Comparison of ENCODE assay signal across 11 cellular contexts in the genomic region with DNA sequence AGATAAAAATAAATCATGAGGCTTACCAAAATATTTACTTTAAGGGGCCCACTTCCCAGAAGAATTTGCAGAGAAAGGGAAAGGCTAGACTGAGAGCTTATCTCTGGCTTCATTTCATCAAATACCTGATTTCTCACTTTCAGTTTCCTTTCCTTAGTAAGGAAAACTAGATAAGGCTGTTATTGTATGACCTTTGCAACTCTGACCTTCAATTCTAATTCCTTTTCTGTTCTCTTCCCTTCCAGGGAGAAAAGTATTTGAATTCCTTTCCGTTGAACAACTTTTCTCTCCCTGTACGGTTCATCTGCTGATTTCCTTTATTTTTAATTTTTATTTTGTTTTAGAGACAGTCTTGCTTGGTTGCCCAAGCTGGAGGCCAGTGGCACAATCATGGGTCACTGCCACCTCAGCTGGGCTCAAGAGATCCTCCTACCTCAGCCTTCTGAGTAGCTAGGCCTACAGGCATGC. TPM values are rescaled to one million over a fixed set of nuclear protein-coding genes. Genes with fewer than 3 reads are reported as not detected.
DNase-seq lines count a peak whose midpoint lies in the region; ATAC-seq, FAIRE-seq and TF ChIP-seq lines count a peak whose summit lies in the region.
"Had no signal": no experiment of that assay in that cellular context is flagged by ENCODE, and none has a peak within 500 bp of the region (broad histone marks: within the 10 kb centered on the region; RNA-seq: fewer than 3 reads in every experiment).

No MANE protein-coding gene starts in this region.

- CTCF ChIA-PET in GM12878 (lab: Yijun Ruan, JAX), result interaction anchor here (0.6 to 13.0 kb wide), 11 partner anchors 10 to 305 kb away, joined by 3 to 112 read pairs (median 4); a partner anchor contains a TSS

- intact Hi-C loops in GM12878 (cut with micrococcal nuclease; ENCODE audit: unreplicated experiment), result no loop called here
- intact Hi-C loops in lower lobe of right lung (cut with DNase I), result loop anchor here (10.0 kb wide), 1 partner anchor 89 kb away; no protein-coding TSS in a partner anchor

- WGBS in GM12878 (ENCODE audit: insufficient coverage, insufficient replicate concordance, low lambda C conversion rate, missing lambda C conversion rate), result 55% methylated on average over 2 of the region's 2 CpGs
- WGBS in urinary bladder, result 33% methylated on average over 2 of the region's 2 CpGs

- H3K4me3 ChIP-seq in GM12878 (no peak overlapping the region), lower lobe of right lung (no peak overlapping the region), urinary bladder (ENCODE audit: low read depth, low read length) (no peak overlapping the region)

- ATAC-seq in GM12878 (peak; percentile 24; the same call in 1 of the 3 replicates), lower lobe of right lung (no peak), GM18867 (IDR thresholded peaks at IDR 0.05; ENCODE audit: unreplicated experiment) (no peak)

- no peak for TF ChIP-seq EP300 in GM12878 (IDR thresholded peaks at IDR 0.05; ENCODE audit: borderline replicate concordance in 1 of 2, control insufficient read depth in 1 of 2, low read depth in 2 of 2, low read length in 2 of 2)

- H4K20me1 ChIP-seq in GM12878 (ENCODE audit: control insufficient read depth, insufficient read depth), result no peaks in the 10 kb centered on the region

- no peaks in the 10 kb centered on the region; a peak in 1 of 4 replicates for H3K36me3 ChIP-seq in GM12878 (ENCODE audit: control insufficient read depth in 2 of 2, insufficient read depth in 2 of 2, low read length in 1 of 2)
- no peaks in the 10 kb centered on the region for H3K36me3 ChIP-seq in lower lobe of right lung
- H3K36me3 ChIP-seq in urinary bladder (ENCODE audit: insufficient read depth), result no peaks in the 10 kb centered on the region

- H3K4me1 Mint-ChIP-seq in activated naive CD4-positive, alpha-beta T cell treated with anti-CD3 and anti-CD28 coated beads, Interleukin-2, amount 50 U/mL, for 24 hours, result peaks cover 39% of the 10 kb centered on the region

- no peaks in the 10 kb centered on the region for H3K79me2 ChIP-seq in GM12878 (ENCODE audit: control insufficient read depth, insufficient read depth, low read length)

- POLR2A ChIA-PET in GM12878 (lab: Charles Lee), result interaction anchor here (0.7 to 1.9 kb wide), 6 partner anchors 8 to 166 kb away, joined by 3 to 6 read pairs (median 5); a partner anchor contains a TSS

- no peak overlapping the region for H3K4me3 Mint-ChIP-seq in activated naive CD4-positive, alpha-beta T cell treated with anti-CD3 and anti-CD28 coated beads, Interleukin-2, amount 50 U/mL, for 24 hours

- no peaks in the 10 kb centered on the region for H3K27me3 ChIP-seq in GM12878 (replicated peaks in 1 of 2; ENCODE audit: control insufficient read depth in 2 of 2, insufficient read depth in 2 of 2, low read length in 1 of 2)
- H3K27me3 ChIP-seq in lower lobe of right lung (ENCODE audit: low read depth), result no peaks in the 10 kb centered on the region

- SMC1A ChIA-PET in GM12878 (lab: Charles Lee; ENCODE audit: uncharacterized antibody, unreplicated experiment), result interaction anchor here (0.9 to 3.8 kb wide), 15 partner anchors 9 to 194 kb away, joined by 3 to 26 read pairs (median 5); a partner anchor contains a TSS

- peak overlapping the region; percentile 98 for H3K27ac Mint-ChIP-seq in activated naive CD4-positive, alpha-beta T cell treated with anti-CD3 and anti-CD28 coated beads, Interleukin-2, amount 50 U/mL, for 24 hours

- no peaks in the 10 kb centered on the region for H3K36me3 Mint-ChIP-seq in activated naive CD4-positive, alpha-beta T cell treated with anti-CD3 and anti-CD28 coated beads, Interleukin-2, amount 50 U/mL, for 24 hours

- peak; percentile 44 for FAIRE-seq in GM12878 (lab: Jason Lieb, UNC)

- no peak for TF ChIP-seq RAD21 in GM12878 (IDR thresholded peaks at IDR 0.05; ENCODE audit: insufficient read depth, low read depth, low read length)

- no peak for DNase-seq in activated naive CD4-positive, alpha-beta T cell treated with anti-CD3 and anti-CD28 coated beads, Interleukin-2, amount 50 U/mL, for 16 hours
- no peak for DNase-seq in GM12878 (ENCODE audit: low read depth, low spot score)
- DNase-seq in lower lobe of right lung, result no peak
- no peak for DNase-seq in HT-29 (ENCODE audit: low spot score)
- no peak for DNase-seq in activated effector memory CD4-positive, alpha-beta T cell treated with anti-CD3 and anti-CD28 coated beads, Interleukin-2, amount 50 U/mL, for 16 hours
- DNase-seq: activated CD8-positive, alpha-beta memory T cell treated with anti-CD3 and anti-CD28 coated beads, Interleukin-2, amount 50 U/mL, for 4 hours; AML-193; effector CD8-positive, alpha-beta T cell had no signal

- H3K27ac ChIP-seq in GM12878 (ENCODE audit: control insufficient read depth, insufficient read depth) (no peak overlapping the region), lower lobe of right lung (peak overlapping the region; percentile 50), urinary bladder (ENCODE audit: low read depth) (peak overlapping the region; percentile 39)

- H3K9me3 Mint-ChIP-seq in activated naive CD4-positive, alpha-beta T cell treated with anti-CD3 and anti-CD28 coated beads, Interleukin-2, amount 50 U/mL, for 24 hours, result no peaks in the 10 kb centered on the region

- no peak for TF ChIP-seq POLR2A in GM12878 (IDR thresholded peaks at IDR 0.05; ENCODE audit: low read depth, low read length)

- RAD21 ChIA-PET in GM12878 (lab: Charles Lee; ENCODE audit: unreplicated experiment), result interaction anchor here (0.6 to 1.9 kb wide), 9 partner anchors 9 to 166 kb away, joined by 3 to 7 read pairs (median 4); a partner anchor contains a TSS

- H3K4me1 ChIP-seq in GM12878 (ENCODE audit: control insufficient read depth, insufficient read depth, low read length) (peaks cover 17% of the 10 kb centered on the region), lower lobe of right lung (peaks cover 11% of the 10 kb centered on the region), urinary bladder (ENCODE audit: insufficient read depth) (no peaks in the 10 kb centered on the region)

- H3K4me2 ChIP-seq in GM12878 (ENCODE audit: control insufficient read depth, insufficient read depth), result no peak overlapping the region

- no peaks in the 10 kb centered on the region for H3K9me3 ChIP-seq in GM12878 (replicated peaks; ENCODE audit: control insufficient read depth, insufficient read depth, low read length)
- no peaks in the 10 kb centered on the region for H3K9me3 ChIP-seq in lower lobe of right lung

- no peaks in the 10 kb centered on the region for H3K27me3 Mint-ChIP-seq in activated naive CD4-positive, alpha-beta T cell treated with anti-CD3 and anti-CD28 coated beads, Interleukin-2, amount 50 U/mL, for 24 hours

- H3K9ac ChIP-seq in GM12878 (ENCODE audit: control insufficient read depth, insufficient read depth, low read length), result no peak overlapping the region

- no peak for TF ChIP-seq CTCF in GM12878 (IDR thresholded peaks at IDR 0.05 in 2 of 3, conservative IDR thresholded peaks at IDR 0.05 in 1 of 3; ENCODE audit: control insufficient read depth in 2 of 3, extremely low read depth in 1 of 3, insufficient read depth in 1 of 3, low read depth in 3 of 3, low read length in 3 of 3)
- no peak for TF ChIP-seq CTCF in lower lobe of right lung (IDR thresholded peaks at IDR 0.05)

- in situ Hi-C loops in GM12878 (cut with MboI), result loop anchor here (5.0 to 10.0 kb wide), 3 partner anchors 87 to 209 kb away; a partner anchor contains a TSS

- no peak overlapping the region for H2AFZ ChIP-seq in GM12878 (ENCODE audit: control insufficient read depth, low read depth, low read length)

- no TSS peak for BruUV-seq in GM12878 (replicated peaks; lab: Mats Ljungman, UMichigan)

RNA-seq across cellular contexts. Expression of a gene that starts 7.1 kb away (rescaled TPM):
- total RNA-seq in GM12878 (2013; cell fraction: nucleolus; rRNA removed), result 59.0 and 63.0 TPM in 2 replicates
- total RNA-seq in GM12878 (2014; rRNA removed) (26.5 and 27.2 TPM in 2 replicates), GM12878 (2014; rRNA removed; fragmentation: Illumina TruSeq; extraction: Trizol) (29.3 and 30.3 TPM in 2 replicates), GM12878 (2021) (25.8 and 27.9 TPM in 2 replicates), lower lobe of right lung (23.7 TPM), urinary bladder (73.9 TPM)
- 13.2 TPM for polyA plus RNA-seq in GM12878 (2011; ENCODE audit: low read depth)
- polyA plus RNA-seq in GM12878 (2011; rRNA removed) (18.9 and 19.1 TPM in 2 replicates), GM12878 (2014; fragmentation: Illumina TruSeq; extraction: Trizol) (34.6 and 38.0 TPM in 2 replicates), GM12878 (2014; fragmentation: Nextera tagmentation; extraction: Ambion mirVana) (10 to 100 TPM in 1 of 2 experiments, 1 to 10 TPM in 1; 8.4 to 10.5 TPM), GM12878 (2014; rRNA removed) (25.7 and 27.3 TPM in 2 replicates), GM12878 (2016; fragmentation: Nextera tagmentation; extraction: Ambion mirVana) (10 to 100 TPM; 30.4 to 34.0 TPM), urinary bladder (25.3 TPM)
- 15.0 and 17.2 TPM in 2 replicates for polyA plus RNA-seq in GM12878 (2011; cell fraction: cytosol; rRNA removed)
- 20.8 and 23.5 TPM in 2 replicates for polyA plus RNA-seq in GM12878 (2011; cell fraction: nucleus; rRNA removed)
- 9.9 and 13.8 TPM in 2 replicates for polyA plus RNA-seq in GM12878 (2012)
- 16.3 and 20.0 TPM in 2 replicates for polyA minus RNA-seq in GM12878 (2011; rRNA and poly(A)+ RNA removed)
- polyA minus RNA-seq in GM12878 (2011; cell fraction: cytosol; rRNA and poly(A)+ RNA removed), result 6.9 and 10.7 TPM in 2 replicates
- 13.2 and 18.1 TPM in 2 replicates for polyA minus RNA-seq in GM12878 (2011; cell fraction: nucleus; rRNA and poly(A)+ RNA removed)
- 0.23 and 0.89 TPM in 2 replicates for total RNA-seq in HT-29 (2014; rRNA removed; shearing (Covaris generic))

RNA-seq across cellular contexts. Expression of a gene that starts 19.2 kb away (rescaled TPM):
- total RNA-seq in GM12878 (2013; cell fraction: nucleolus; rRNA removed), result 6.4 and 9.0 TPM in 2 replicates
- total RNA-seq in GM12878 (2014; rRNA removed), result 5.8 and 6.8 TPM in 2 replicates
- 5.0 and 5.9 TPM in 2 replicates for total RNA-seq in GM12878 (2014; rRNA removed; fragmentation: Illumina TruSeq; extraction: Trizol)
- 7.1 and 7.2 TPM in 2 replicates for total RNA-seq in GM12878 (2021)
- polyA plus RNA-seq in GM12878 (2011; ENCODE audit: low read depth), result 3.9 TPM
- polyA plus RNA-seq in GM12878 (2011; rRNA removed), result 10.5 and 11.7 TPM in 2 replicates
- polyA plus RNA-seq in GM12878 (2011; cell fraction: cytosol; rRNA removed), result 5.0 and 8.9 TPM in 2 replicates
- polyA plus RNA-seq in GM12878 (2011; cell fraction: nucleus; rRNA removed), result 2.7 and 3.3 TPM in 2 replicates
- 3.7 and 4.2 TPM in 2 replicates for polyA plus RNA-seq in GM12878 (2012)
- 6.0 and 7.7 TPM in 2 replicates for polyA plus RNA-seq in GM12878 (2014; fragmentation: Illumina TruSeq; extraction: Trizol)
- 10 to 100 TPM; 13.5 to 15.9 TPM for polyA plus RNA-seq in GM12878 (2014; fragmentation: Nextera tagmentation; extraction: Ambion mirVana)
- polyA plus RNA-seq in GM12878 (2014; rRNA removed), result 5.1 and 8.5 TPM in 2 replicates
- polyA plus RNA-seq in GM12878 (2016; fragmentation: Nextera tagmentation; extraction: Ambion mirVana), result 10 to 100 TPM; 24.1 to 24.7 TPM
- polyA minus RNA-seq in GM12878 (2011; rRNA and poly(A)+ RNA removed), result 5.4 and 6.1 TPM in 2 replicates
- polyA minus RNA-seq in GM12878 (2011; cell fraction: cytosol; rRNA and poly(A)+ RNA removed), result 2.7 and 3.1 TPM in 2 replicates
- polyA minus RNA-seq in GM12878 (2011; cell fraction: nucleus; rRNA and poly(A)+ RNA removed), result 0.77 and 0.97 TPM in 2 replicates
- total RNA-seq in lower lobe of right lung, result 8.7 TPM
- total RNA-seq in urinary bladder, result 11.0 TPM
- 10.6 TPM for polyA plus RNA-seq in urinary bladder
- total RNA-seq in HT-29 (2014; rRNA removed; shearing (Covaris generic)), result 0.34 and 1.3 TPM in 2 replicates

RNA-seq across cellular contexts. Expression of a gene that starts 19.5 kb away (rescaled TPM):
- total RNA-seq in GM12878 (2013; cell fraction: nucleolus; rRNA removed), result 19.5 and 21.7 TPM in 2 replicates
- total RNA-seq in GM12878 (2014; rRNA removed), result 9.3 and 12.6 TPM in 2 replicates
- 16.8 and 17.2 TPM in 2 replicates for total RNA-seq in GM12878 (2014; rRNA removed; fragmentation: Illumina TruSeq; extraction: Trizol)
- 12.2 and 14.5 TPM in 2 replicates for total RNA-seq in GM12878 (2021)
- polyA plus RNA-seq in GM12878 (2011; ENCODE audit: low read depth), result 6.3 TPM
- polyA plus RNA-seq in GM12878 (2011; rRNA removed), result 21.2 and 23.5 TPM in 2 replicates
- polyA plus RNA-seq in GM12878 (2011; cell fraction: cytosol; rRNA removed), result 9.1 and 10.4 TPM in 2 replicates
- polyA plus RNA-seq in GM12878 (2011; cell fraction: nucleus; rRNA removed), result 5.2 and 8.3 TPM in 2 replicates
- 7.3 and 9.0 TPM in 2 replicates for polyA plus RNA-seq in GM12878 (2012)
- 11.7 and 15.1 TPM in 2 replicates for polyA plus RNA-seq in GM12878 (2014; fragmentation: Illumina TruSeq; extraction: Trizol)
- 10 to 100 TPM in 1 of 2 experiments, 1 to 10 TPM in 1; 9.1 to 16.3 TPM for polyA plus RNA-seq in GM12878 (2014; fragmentation: Nextera tagmentation; extraction: Ambion mirVana)
- polyA plus RNA-seq in GM12878 (2014; rRNA removed), result 12.4 and 14.9 TPM in 2 replicates
- polyA plus RNA-seq in GM12878 (2016; fragmentation: Nextera tagmentation; extraction: Ambion mirVana), result 10 to 100 TPM; 13.1 to 14.0 TPM
- 11.8 and 19.0 TPM in 2 replicates for polyA minus RNA-seq in GM12878 (2011; rRNA and poly(A)+ RNA removed)
- polyA minus RNA-seq in GM12878 (2011; cell fraction: cytosol; rRNA and poly(A)+ RNA removed), result 4.7 and 5.5 TPM in 2 replicates
- 4.7 and 8.8 TPM in 2 replicates for polyA minus RNA-seq in GM12878 (2011; cell fraction: nucleus; rRNA and poly(A)+ RNA removed)
- total RNA-seq in lower lobe of right lung, result 11.4 TPM
- total RNA-seq in urinary bladder, result 19.2 TPM
- 9.4 TPM for polyA plus RNA-seq in urinary bladder
- total RNA-seq in HT-29 (2014; rRNA removed; shearing (Covaris generic)), result 6.5 and 8.1 TPM in 2 replicates

Comparison
In these comparisons a context has a peak if more than half of its experiments do, and no peak if none do; other contexts are left out.
1. RNA of a gene that starts 7.1 kb away (total RNA-seq): 73.9 TPM in urinary bladder (single experiment), 25.8 to 63.0 TPM in GM12878 and 23.7 TPM in lower lobe of right lung (single experiment); 0.23 to 0.89 TPM in HT-29; every median in the first group is over 10 times any median in the second.